Comparison of ENCODE assay signal across 8 cellular contexts in the genomic region with DNA sequence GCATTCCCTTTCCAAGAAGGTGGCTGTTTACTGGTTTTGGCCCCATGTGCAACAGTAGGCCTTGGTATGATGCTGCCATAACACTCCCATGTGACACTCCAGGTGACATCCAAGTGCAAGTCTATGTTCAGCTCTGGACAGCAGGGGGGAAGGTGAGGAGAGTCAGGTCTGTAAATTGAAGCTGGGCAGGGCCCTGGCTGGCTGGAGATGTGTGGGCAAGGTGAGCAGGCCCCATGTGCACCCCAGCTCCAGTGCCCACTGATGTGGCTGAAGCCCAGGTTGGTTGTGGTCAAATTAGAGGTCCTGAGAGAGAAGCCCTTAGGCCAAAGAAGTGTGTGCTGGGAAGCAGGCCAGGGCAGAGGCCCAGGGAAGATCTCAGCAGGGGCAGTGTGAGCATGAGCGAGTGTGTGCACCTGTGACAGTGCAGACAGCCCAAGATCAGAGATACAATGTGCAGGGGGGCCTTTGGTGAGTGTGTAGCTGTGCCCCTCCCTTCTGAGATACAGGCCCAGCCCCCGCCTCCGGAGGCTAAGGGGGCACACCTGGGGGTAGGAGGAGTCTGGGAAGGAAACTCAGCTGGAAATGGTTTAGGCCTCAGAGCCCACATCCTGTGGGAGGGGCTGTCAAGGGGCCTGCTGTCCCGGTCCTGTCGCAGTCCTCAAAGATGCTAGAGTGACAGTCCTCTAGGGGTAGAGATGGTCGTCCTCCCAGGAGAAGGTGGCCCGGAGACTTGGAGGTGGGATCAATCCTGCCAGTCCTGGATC.
A peak's percentile ranks its signal among the peaks of the same experiment; 100 is the strongest.
DNase-seq lines count a peak whose midpoint lies in the region; ATAC-seq lines count a peak whose summit lies in the region.

No MANE protein-coding gene starts in this region.

- H3K36me3 Mint-ChIP-seq in T-helper 2 cell treated with Interferon-gamma antibody and Interleukin-4, amounts not matched to agents 5 μg/mL and 100 μg/mL, for 36 hours (ENCODE audit: low read depth) = peaks cover 69% of the 10 kb centered on the region

- H3K9me3 Mint-ChIP-seq in T-helper 2 cell treated with Interferon-gamma antibody and Interleukin-4, amounts not matched to agents 5 μg/mL and 100 μg/mL, for 36 hours = peaks cover 4% of the 10 kb centered on the region

- peaks cover 67% of the 10 kb centered on the region for H3K4me1 Mint-ChIP-seq in T-helper 2 cell treated with Interferon-gamma antibody and Interleukin-4, amounts not matched to agents 5 μg/mL and 100 μg/mL, for 36 hours (ENCODE audit: low read depth)

- H3K27ac Mint-ChIP-seq in T-helper 2 cell treated with Interferon-gamma antibody and Interleukin-4, amounts not matched to agents 5 μg/mL and 100 μg/mL, for 36 hours = peak overlapping the region; percentile 91

- no peaks in the 10 kb centered on the region for H3K27me3 Mint-ChIP-seq in T-helper 2 cell treated with Interferon-gamma antibody and Interleukin-4, amounts not matched to agents 5 μg/mL and 100 μg/mL, for 36 hours (ENCODE audit: low read depth)

- peak overlapping the region; percentile 79 for H3K4me3 Mint-ChIP-seq in T-helper 2 cell treated with Interferon-gamma antibody and Interleukin-4, amounts not matched to agents 5 μg/mL and 100 μg/mL, for 36 hours

- peak; percentile 54 for ATAC-seq in GM18502 (IDR thresholded peaks at IDR 0.05; ENCODE audit: poor library complexity, unreplicated experiment)
- peak; percentile 53 for ATAC-seq in HG02759 (IDR thresholded peaks at IDR 0.05; ENCODE audit: unreplicated experiment)

- DNase-seq in T-helper 2 cell treated with Interferon-gamma antibody and Interleukin-4, amounts not matched to agents 5 μg/mL and 100 μg/mL, for 36 hours (ENCODE audit: low spot score) = peak; percentile 64
- DNase-seq in central memory CD4-positive, alpha-beta T cell = peak; percentile 85
- peak; percentile 56 for DNase-seq in stimulated activated CD4-positive, alpha-beta T cell treated with anti-CD3 and anti-CD28 coated beads, Interleukin-4, amount 100 ng/mL, for 24 hours
- DNase-seq in globus pallidus (ENCODE audit: low spot score) (no peak), NCI-H1417 treated with DMSO at 0.1 percent for 48 hours (lab: John Stamatoyannopoulos, UW) (no peak), NCI-H2227 treated with DMSO at 0.1 percent for 48 hours (lab: John Stamatoyannopoulos, UW) (no peak)

Comparison
In these comparisons a context has a peak if more than half of its experiments do, and no peak if none do; other contexts are left out.
1. DNase-seq: peak in T-helper 2 cell treated with Interferon-gamma antibody and Interleukin-4, amounts not matched to agents 5 μg/mL and 100 μg/mL, for 36 hours (single experiment), central memory CD4-positive, alpha-beta T cell (single experiment) and stimulated activated CD4-positive, alpha-beta T cell treated with anti-CD3 and anti-CD28 coated beads, Interleukin-4, amount 100 ng/mL, for 24 hours (single experiment); none in globus pallidus (single experiment), NCI-H1417 treated with DMSO at 0.1 percent for 48 hours (single experiment) and NCI-H2227 treated with DMSO at 0.1 percent for 48 hours (single experiment).